6 cellular contexts compared by ENCODE assay signal in the genomic region with DNA sequence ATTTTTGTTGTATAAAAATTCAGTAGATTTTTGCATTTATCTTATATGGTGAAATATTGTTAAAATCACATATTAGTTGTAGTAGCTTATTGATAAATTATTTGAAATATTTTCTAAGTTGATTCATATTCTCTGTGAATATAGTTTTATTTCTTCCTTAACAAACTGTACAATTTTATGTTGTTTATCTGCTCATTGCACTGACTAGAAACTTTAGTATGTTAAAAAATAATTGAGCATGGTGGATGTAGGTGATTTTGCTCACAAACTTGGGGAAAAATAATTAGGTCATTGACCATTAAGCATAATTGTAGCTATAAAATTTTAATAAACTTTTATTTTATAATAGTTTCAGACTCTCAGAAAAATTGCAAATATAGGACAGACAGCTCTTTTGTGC.
"Had no signal": no experiment of that assay in that cellular context is flagged by ENCODE, and none has a peak within 500 bp of the region (broad histone marks: within the 10 kb centered on the region; RNA-seq: fewer than 3 reads in every experiment).

No MANE protein-coding gene starts in this region.

- FAIRE-seq: HepG2, HTR-8/SVneo had no signal

- H3K27ac Mint-ChIP-seq: IgD-negative memory B cell had no signal

- H3K27ac ChIP-seq: HL-60 had no signal

- H3K4me1 Mint-ChIP-seq: IgD-negative memory B cell had no signal

- ATAC-seq: HepG2 had no signal

- H3K27me3 Mint-ChIP-seq: IgD-negative memory B cell had no signal

- DNase-seq: IMR-90, KBM-7 had no signal

- H3K4me3 Mint-ChIP-seq: IgD-negative memory B cell had no signal

- H3K36me3 Mint-ChIP-seq: IgD-negative memory B cell had no signal
